18 cellular contexts compared by ENCODE assay signal in genomic region chr2:199404841-199405240, GRCh38. TPM values are rescaled to one million over a fixed set of nuclear protein-coding genes. Genes with fewer than 3 reads are reported as not detected.
DNase-seq lines count a peak whose midpoint lies in the region; ATAC-seq and TF ChIP-seq lines count a peak whose summit lies in the region.
"Had no signal": no experiment of that assay in that cellular context is flagged by ENCODE, and none has a peak within 500 bp of the region (broad histone marks: within the 10 kb centered on the region; RNA-seq: fewer than 3 reads in every experiment).

No MANE protein-coding gene starts in this region.

- H3K4me3 ChIP-seq in astrocyte of the spinal cord (ENCODE audit: low read depth, low read length) (no peak overlapping the region), esophagus muscularis mucosa (no peak overlapping the region), dorsolateral prefrontal cortex (no peak overlapping the region)
- H3K4me3 ChIP-seq: PC-9 had no signal

- TF ChIP-seq POLR2A in esophagus muscularis mucosa (IDR thresholded peaks at IDR 0.05; ENCODE audit: low read depth) = no peak

- in situ Hi-C loops in astrocyte of the spinal cord (cut with HindIII; ENCODE audit: low sequenced_read_pairs) = no loop called here

- no peaks in the 10 kb centered on the region for H3K9me3 ChIP-seq in esophagus muscularis mucosa
- H3K9me3 ChIP-seq: SK-N-SH had no signal

- TF ChIP-seq CTCF in astrocyte of the spinal cord (IDR thresholded peaks at IDR 0.05; ENCODE audit: low read depth, low read length) = no peak
- TF ChIP-seq CTCF in foreskin keratinocyte (conservative IDR thresholded peaks at IDR 0.05) = no peak
- TF ChIP-seq CTCF in esophagus muscularis mucosa (IDR thresholded peaks at IDR 0.05) = no peak
- no peak for TF ChIP-seq CTCF in dorsolateral prefrontal cortex (IDR thresholded peaks at IDR 0.05 in 54 of 56, conservative IDR thresholded peaks at IDR 0.05 in 2 of 56; ENCODE audit: low read depth in 1 of 56, partially characterized antibody in 56 of 56)

- H3K27ac ChIP-seq in foreskin keratinocyte (no peak overlapping the region), esophagus muscularis mucosa (replicated peaks in 1 of 4) (no peak overlapping the region), dorsolateral prefrontal cortex (peak overlapping the region in 4 of 59 donors; percentile 11 to 52 (median 38))
- H3K27ac ChIP-seq: PC-9 had no signal

- H3K27me3 ChIP-seq in foreskin keratinocyte (no peaks in the 10 kb centered on the region), esophagus muscularis mucosa (no peaks in the 10 kb centered on the region), dorsolateral prefrontal cortex (no peaks in the 10 kb centered on the region)

- peak; percentile 60 for ATAC-seq in foreskin keratinocyte
- ATAC-seq: natural killer cell had no signal

- intact Hi-C loops in esophagus muscularis mucosa (cut with DNase I) (no loop called here), dorsolateral prefrontal cortex (cut with DNase I) (no loop called here)

- TF ChIP-seq EP300 in esophagus muscularis mucosa (IDR thresholded peaks at IDR 0.05) = no peak

- 86% methylated on average over 1 of the region's 1 CpG for WGBS in esophagus muscularis mucosa

- peak; percentile 56 for DNase-seq in AG08395 (ENCODE audit: low spot score)
- DNase-seq in HT1080 (ENCODE audit: low read depth) = peak; percentile 18
- peak; percentile 80 for DNase-seq in astrocyte of the spinal cord (ENCODE audit: low read depth, low spot score)
- DNase-seq in foreskin keratinocyte = peak; percentile 11 to 40
- no peak for DNase-seq in NCI-H1436 (lab: John Stamatoyannopoulos, UW)
- DNase-seq in esophagus muscularis mucosa (ENCODE audit: extremely low spot score) = no peak
- no peak for DNase-seq in dorsolateral prefrontal cortex
- no peak for DNase-seq in stimulated activated CD4-positive, alpha-beta T cell treated with anti-CD3 and anti-CD28 coated beads, Interleukin-4, amount 100 ng/mL, for 4 hours
- DNase-seq: activated CD4-positive, alpha-beta T cell treated with anti-CD3 and anti-CD28 coated beads, Interleukin-2, amount 10 ng/mL, durations not matched to agents 7 days and 5 days; activated naive CD4-positive, alpha-beta T cell treated with anti-CD3 and anti-CD28 coated beads, Interleukin-2, amount 50 U/mL, for 16 hours; CD8-positive, alpha-beta memory T cell; effector CD8-positive, alpha-beta T cell; natural killer cell; NCI-H2029 treated with DMSO at 0.1 percent for 48 hours; NCI-H510A treated with DMSO at 0.1 percent for 48 hours; PC-9; SK-N-SH; stimulated activated naive CD4-positive, alpha-beta T cell treated with Interleukin-2 at 50 U/mL for 16 hours had no signal

- H3K36me3 ChIP-seq in esophagus muscularis mucosa = no peaks in the 10 kb centered on the region

- H3K4me1 ChIP-seq in foreskin keratinocyte = no peaks in the 10 kb centered on the region
- no peaks in the 10 kb centered on the region for H3K4me1 ChIP-seq in esophagus muscularis mucosa

RNA-seq across cellular contexts. Expression of gene SATB2, which starts 52.9 kb away (rescaled TPM):
- 9.2 and 14.5 TPM in 2 replicates for total RNA-seq in HT1080 (2014; rRNA removed; shearing (Covaris generic))
- 6.2 and 7.9 TPM in 2 replicates for polyA plus RNA-seq in HT1080 (2015; cell fraction: cytosol; rRNA removed)
- polyA plus RNA-seq in HT1080 (2015; cell fraction: nucleus; rRNA removed) = 11.9 and 16.3 TPM in 2 replicates
- 2.1 and 2.8 TPM in 2 replicates for total RNA-seq in foreskin keratinocyte
- polyA plus RNA-seq in foreskin keratinocyte = 0.40 and 0.57 TPM in 2 replicates
- 1 to 10 TPM; 2.2 to 6.6 (median 5.0) TPM for total RNA-seq in esophagus muscularis mucosa
- 100 to 1,000 TPM in 117 of 120 experiments, 10 to 100 TPM in 3; 77.2 to 202 (median 149) TPM for total RNA-seq in dorsolateral prefrontal cortex
- polyA plus RNA-seq: CD8-positive, alpha-beta memory T cell had no signal

Comparison
In these comparisons a context has a peak if more than half of its experiments do, and no peak if none do; other contexts are left out.
1. DNase-seq: peak in AG08395 (single experiment), HT1080 (single experiment), astrocyte of the spinal cord (single experiment) and foreskin keratinocyte (2 of 2); none in NCI-H1436 (single experiment), esophagus muscularis mucosa (single experiment), dorsolateral prefrontal cortex (0 of 10) and stimulated activated CD4-positive, alpha-beta T cell treated with anti-CD3 and anti-CD28 coated beads, Interleukin-4, amount 100 ng/mL, for 4 hours (0 of 2).